30 cellular contexts compared by ENCODE assay signal in the genomic region with DNA sequence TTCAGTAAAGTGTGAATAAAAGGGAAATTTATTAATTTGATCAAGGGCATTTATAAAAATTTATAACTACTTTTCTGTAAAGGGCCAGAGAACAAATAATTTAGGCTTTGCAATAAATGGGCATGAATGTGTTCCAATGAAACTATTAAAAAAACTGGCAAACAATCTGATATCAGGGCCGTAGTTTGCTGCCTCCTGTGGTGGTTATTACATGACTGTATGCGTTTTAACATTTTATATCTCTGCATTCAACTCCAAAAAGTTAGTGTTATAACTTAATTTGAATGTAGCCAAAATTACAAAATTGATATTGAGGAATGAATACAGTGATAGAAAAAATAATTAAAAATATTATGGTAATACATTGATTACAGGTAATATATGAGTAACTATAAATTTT.
DNase-seq lines count a peak whose midpoint lies in the region; TF ChIP-seq lines count a peak whose summit lies in the region.
"Had no signal": no experiment of that assay in that cellular context is flagged by ENCODE, and none has a peak within 500 bp of the region (broad histone marks: within the 10 kb centered on the region; RNA-seq: fewer than 3 reads in every experiment).

No MANE protein-coding gene starts in this region.

- H3K23ac ChIP-seq in mesendoderm (ENCODE audit: low read length), result no peak overlapping the region

- H3K36me3 Mint-ChIP-seq in osteocyte (ENCODE audit: unreplicated experiment), result peaks cover 4% of the 10 kb centered on the region
- no peaks in the 10 kb centered on the region for H3K36me3 Mint-ChIP-seq in activated CD4-positive, alpha-beta memory T cell treated with anti-CD3 and anti-CD28 coated beads for 36 hours
- H3K36me3 Mint-ChIP-seq: immature natural killer cell had no signal

- no peaks in the 10 kb centered on the region for H4K20me1 ChIP-seq in fibroblast of lung (ENCODE audit: control insufficient read depth, extremely low read depth, insufficient read depth, low read length)

- H3K27ac Mint-ChIP-seq in osteocyte (ENCODE audit: unreplicated experiment), result no peak overlapping the region
- no peak overlapping the region for H3K27ac Mint-ChIP-seq in activated CD4-positive, alpha-beta memory T cell treated with anti-CD3 and anti-CD28 coated beads for 36 hours
- H3K27ac Mint-ChIP-seq: activated naive CD8-positive, alpha-beta T cell treated with anti-CD3 and anti-CD28 coated beads, Interleukin-2, amount 50 U/mL, for 24 hours; immature natural killer cell; stimulated activated naive CD8-positive, alpha-beta T cell treated with anti-CD3 and anti-CD28 coated beads, Interleukin-15, Interleukin-2, amounts not matched to agents 100 ng/mL and 50 ng/mL, for 24 hours had no signal

- no peak overlapping the region for H3K4ac ChIP-seq in mesendoderm (ENCODE audit: low read depth, low read length)

- H3K79me1 ChIP-seq in mesendoderm (ENCODE audit: low read length), result no peaks in the 10 kb centered on the region

- H4K8ac ChIP-seq in mesendoderm (ENCODE audit: low read depth, low read length), result no peak overlapping the region

- no peaks in the 10 kb centered on the region for H3K27me3 Mint-ChIP-seq in osteocyte (ENCODE audit: unreplicated experiment)
- H3K27me3 Mint-ChIP-seq in activated CD4-positive, alpha-beta memory T cell treated with anti-CD3 and anti-CD28 coated beads for 36 hours, result no peaks in the 10 kb centered on the region
- H3K27me3 Mint-ChIP-seq: activated naive CD8-positive, alpha-beta T cell treated with anti-CD3 and anti-CD28 coated beads, Interleukin-2, amount 50 U/mL, for 24 hours; stimulated activated naive CD8-positive, alpha-beta T cell treated with anti-CD3 and anti-CD28 coated beads, Interleukin-15, Interleukin-2, amounts not matched to agents 100 ng/mL and 50 ng/mL, for 24 hours had no signal

- no peaks in the 10 kb centered on the region for H3K9me3 Mint-ChIP-seq in osteocyte (ENCODE audit: unreplicated experiment)
- no peaks in the 10 kb centered on the region for H3K9me3 Mint-ChIP-seq in activated CD4-positive, alpha-beta memory T cell treated with anti-CD3 and anti-CD28 coated beads for 36 hours
- H3K9me3 Mint-ChIP-seq: activated T-cell treated with anti-CD3 and anti-CD28 coated beads, Interleukin-2, amount 50 U/mL, for 4 hours had no signal

- H2BK15ac ChIP-seq in mesendoderm (replicated peaks; ENCODE audit: low read depth), result no peak overlapping the region

- H3K27me3 ChIP-seq in fibroblast of lung (ENCODE audit: control insufficient read depth, insufficient read depth, low read length) (no peaks in the 10 kb centered on the region), mesendoderm (ENCODE audit: insufficient read depth, low read length, poor library complexity) (no peaks in the 10 kb centered on the region)
- H3K27me3 ChIP-seq: body of pancreas, colonic mucosa, gastroesophageal sphincter, left lung, vagina had no signal

- H3K56ac ChIP-seq in mesendoderm (ENCODE audit: low read length), result no peak overlapping the region

- no peak overlapping the region for H2AFZ ChIP-seq in fibroblast of lung (ENCODE audit: low read length)
- H2AFZ ChIP-seq: GM23248 had no signal

- no CpG with 5 or more reads among the region's 2 CpGs for WGBS in mesendoderm (ENCODE audit: extremely low coverage, insufficient coverage, low lambda C conversion rate)

- DNase-seq in fibroblast of lung (ENCODE audit: low read depth in 2 of 2), result no peak
- DNase-seq in osteocyte (ENCODE audit: extremely low spot score, unreplicated experiment), result no peak
- DNase-seq in activated CD4-positive, alpha-beta memory T cell treated with anti-CD3 and anti-CD28 coated beads for 36 hours, result no peak
- DNase-seq in HCEC 1CT, result no peak
- no peak for DNase-seq in mesendoderm
- no peak for DNase-seq in NCI-H2029 treated with DMSO at 0.1 percent for 48 hours (lab: John Stamatoyannopoulos, UW)
- DNase-seq: activated CD4-positive, alpha-beta T cell treated with anti-CD3 and anti-CD28 coated beads for 1 hour; activated naive CD8-positive, alpha-beta T cell treated with anti-CD3 and anti-CD28 coated beads, Interleukin-2, amount 50 U/mL, for 24 hours; activated T-cell treated with anti-CD3 and anti-CD28 coated beads, Interleukin-2, amount 50 U/mL, for 4 hours; body of pancreas; colonic mucosa; effector CD8-positive, alpha-beta T cell; erythroblast; GM23248; hippocampal formation; immature natural killer cell; left lung; NCI-H1092; NCI-H187; NCI-H524; nucleus accumbens; SHP77 treated with DMSO at 0.1 percent for 48 hours; SW 1271 had no signal

- H3K18ac ChIP-seq in mesendoderm (ENCODE audit: low read length), result no peak overlapping the region

- TF ChIP-seq CTCF in C4-2B (conservative IDR thresholded peaks at IDR 0.05) (peak; percentile 59), VCaP (conservative IDR thresholded peaks at IDR 0.05) (peak; percentile 73), fibroblast of lung (conservative IDR thresholded peaks at IDR 0.05 in 1 of 2, IDR thresholded peaks at IDR 0.05 in 1 of 2; ENCODE audit: low read depth in 1 of 2, low read length in 2 of 2) (peak; percentile 12 to 35), osteocyte (IDR thresholded peaks at IDR 0.05) (peak; percentile 24)

- POLR2A ChIA-PET in activated CD4-positive, alpha-beta memory T cell treated with anti-CD3 and anti-CD28 coated beads for 36 hours (lab: Charles Lee), result no interaction called here

- H3K79me2 ChIP-seq in fibroblast of lung (ENCODE audit: control insufficient read depth, insufficient read depth, low read length) (no peaks in the 10 kb centered on the region), mesendoderm (ENCODE audit: control insufficient read depth, insufficient read depth, low read length) (no peaks in the 10 kb centered on the region)

- H3K4me3 ChIP-seq in fibroblast of lung (replicated peaks in 1 of 4; ENCODE audit: control extremely low read depth in 1 of 4, insufficient read depth in 1 of 4, low read depth in 3 of 4, low read length in 4 of 4) (no peak overlapping the region), mesendoderm (ENCODE audit: low read length) (no peak overlapping the region)
- H3K4me3 ChIP-seq: body of pancreas, colonic mucosa, gastroesophageal sphincter, GM23248, left lung, skin epidermis, thoracic aorta, vagina had no signal

- no peak overlapping the region for H4K5ac ChIP-seq in mesendoderm (ENCODE audit: low read length)

- no peak overlapping the region for H2BK5ac ChIP-seq in mesendoderm (ENCODE audit: low read length)

- H3K36me3 ChIP-seq in fibroblast of lung (ENCODE audit: control insufficient read depth, insufficient read depth, low read length) (no peaks in the 10 kb centered on the region), mesendoderm (ENCODE audit: control insufficient read depth, insufficient read depth, low read length) (no peaks in the 10 kb centered on the region)
- H3K36me3 ChIP-seq: colonic mucosa, gastroesophageal sphincter, left lung, thoracic aorta, vagina had no signal

- intact Hi-C loops in activated CD4-positive, alpha-beta memory T cell treated with anti-CD3 and anti-CD28 coated beads for 36 hours (cut with micrococcal nuclease), result no loop called here

- H3K4me1 Mint-ChIP-seq in osteocyte (ENCODE audit: unreplicated experiment), result peaks cover 25% of the 10 kb centered on the region
- no peaks in the 10 kb centered on the region for H3K4me1 Mint-ChIP-seq in activated CD4-positive, alpha-beta memory T cell treated with anti-CD3 and anti-CD28 coated beads for 36 hours (ENCODE audit: low read depth)
- H3K4me1 Mint-ChIP-seq: activated naive CD8-positive, alpha-beta T cell treated with anti-CD3 and anti-CD28 coated beads, Interleukin-2, amount 50 U/mL, for 24 hours; immature natural killer cell had no signal

- H3K4me1 ChIP-seq in fibroblast of lung (ENCODE audit: control insufficient read depth, extremely low read depth, insufficient read depth, low read length) (peaks cover 9% of the 10 kb centered on the region), mesendoderm (ENCODE audit: control insufficient read depth, low read depth, low read length) (no peaks in the 10 kb centered on the region)
- H3K4me1 ChIP-seq: colonic mucosa, gastroesophageal sphincter, left lung, vagina had no signal

- H2BK120ac ChIP-seq in mesendoderm (ENCODE audit: low read depth, low read length), result no peak overlapping the region

- H3K27ac ChIP-seq in C4-2B (no peak overlapping the region), VCaP (no peak overlapping the region), fibroblast of lung (ENCODE audit: insufficient read depth, low read length) (no peak overlapping the region), mesendoderm (ENCODE audit: low read depth, low read length) (no peak overlapping the region)
- H3K27ac ChIP-seq: body of pancreas, colonic mucosa, gastroesophageal sphincter, GM23248, left lung, skin epidermis, thoracic aorta, vagina had no signal

- no peak overlapping the region for H3K4me2 ChIP-seq in fibroblast of lung (ENCODE audit: extremely low read depth, insufficient read depth, low read length)
- H3K4me2 ChIP-seq in mesendoderm (ENCODE audit: low read length), result no peak overlapping the region

- H2AK5ac ChIP-seq in mesendoderm (ENCODE audit: low read length), result no peak overlapping the region

- H3K9me3 ChIP-seq in fibroblast of lung (ENCODE audit: control insufficient read depth, insufficient read depth, low read depth, low read length), result no peaks in the 10 kb centered on the region
- H3K9me3 ChIP-seq: body of pancreas, colonic mucosa, gastroesophageal sphincter, left lung, thoracic aorta, vagina had no signal

- H3K9ac ChIP-seq in fibroblast of lung (ENCODE audit: insufficient read depth, low read length) (no peak overlapping the region), mesendoderm (ENCODE audit: low read length) (no peak overlapping the region)
- H3K9ac ChIP-seq: GM23248 had no signal

- H3K4me3 Mint-ChIP-seq in osteocyte (ENCODE audit: unreplicated experiment), result no peak overlapping the region
- no peak overlapping the region for H3K4me3 Mint-ChIP-seq in activated CD4-positive, alpha-beta memory T cell treated with anti-CD3 and anti-CD28 coated beads for 36 hours
- H3K4me3 Mint-ChIP-seq: activated naive CD8-positive, alpha-beta T cell treated with anti-CD3 and anti-CD28 coated beads, Interleukin-2, amount 50 U/mL, for 24 hours; activated T-cell treated with anti-CD3 and anti-CD28 coated beads, Interleukin-2, amount 50 U/mL, for 4 hours; immature natural killer cell; stimulated activated naive CD8-positive, alpha-beta T cell treated with anti-CD3 and anti-CD28 coated beads, Interleukin-15, Interleukin-2, amounts not matched to agents 100 ng/mL and 50 ng/mL, for 24 hours had no signal

- CTCF ChIA-PET in activated CD4-positive, alpha-beta memory T cell treated with anti-CD3 and anti-CD28 coated beads for 36 hours (lab: Charles Lee), result no interaction called here
